In the genomic region with DNA sequence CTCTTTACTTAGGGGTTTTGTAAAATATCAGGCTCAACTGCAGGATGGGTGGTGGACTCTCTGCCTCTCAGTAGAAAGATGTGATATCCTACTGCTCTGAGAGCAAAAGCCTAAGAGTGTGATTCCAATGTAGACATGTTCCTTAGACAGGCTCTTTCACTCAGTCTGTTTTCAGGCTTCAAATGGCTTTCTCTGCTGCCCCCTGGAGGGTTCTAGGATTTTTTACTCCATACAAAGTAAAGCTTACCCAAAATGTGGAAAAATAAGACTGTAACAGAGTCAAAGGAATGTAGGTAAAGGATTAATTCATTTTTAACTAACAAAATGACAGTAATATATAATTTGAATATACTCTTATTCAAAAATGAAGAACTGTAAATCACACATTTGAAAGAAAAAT, we compare ENCODE assay signal across 8 cellular contexts. TPM values are rescaled to one million over a fixed set of nuclear protein-coding genes. Genes with fewer than 3 reads are reported as not detected.
A peak's percentile ranks its signal among the peaks of the same experiment; 100 is the strongest.
DNase-seq lines count a peak whose midpoint lies in the region; ATAC-seq, FAIRE-seq and TF ChIP-seq lines count a peak whose summit lies in the region.

No MANE protein-coding gene starts in this region.

- H3K4me1 ChIP-seq in aorta (ENCODE audit: control insufficient read depth in 1 of 2, insufficient read depth in 2 of 2, low read length in 2 of 2) = no peaks in the 10 kb centered on the region

- intact Hi-C loops in aorta (cut with DNase I) = loop anchor here in 1 of 2 donors (5.0 kb wide), 1 partner anchor 277 kb away; no protein-coding TSS in a partner anchor

- H3K27ac ChIP-seq in VCaP (no peak overlapping the region), aorta (ENCODE audit: low read depth in 1 of 2, low read length in 2 of 2) (no peak overlapping the region)

- H3K27ac Mint-ChIP-seq in T-helper 2 cell treated with Interferon-gamma antibody and Interleukin-4, amounts not matched to agents 5 μg/mL and 100 μg/mL, for 36 hours = no peak overlapping the region
- no peak overlapping the region for H3K27ac Mint-ChIP-seq in endothelial cell (ENCODE audit: unreplicated experiment)

- no peaks in the 10 kb centered on the region for H3K4me1 Mint-ChIP-seq in T-helper 2 cell treated with Interferon-gamma antibody and Interleukin-4, amounts not matched to agents 5 μg/mL and 100 μg/mL, for 36 hours (ENCODE audit: low read depth)
- H3K4me1 Mint-ChIP-seq in endothelial cell (ENCODE audit: unreplicated experiment) = no peaks in the 10 kb centered on the region

- ATAC-seq in aorta (ENCODE audit: low FRiP score) = peak; percentile 74

- no peaks in the 10 kb centered on the region for H3K27me3 ChIP-seq in aorta (ENCODE audit: control insufficient read depth in 1 of 2, insufficient read depth in 2 of 2, low read length in 1 of 2)

- TF ChIP-seq POLR2A in H54 (IDR thresholded peaks at IDR 0.05; ENCODE audit: low read depth, low read length) = no peak

- no peaks in the 10 kb centered on the region for H3K36me3 ChIP-seq in aorta (ENCODE audit: control insufficient read depth in 1 of 2, insufficient read depth in 2 of 2, low read length in 1 of 2)

- DNase-seq in T-helper 2 cell = peak in 3 of 5 experiments; percentile 6 to 31 (median 7)
- DNase-seq in T-helper 2 cell treated with Interferon-gamma antibody and Interleukin-4, amounts not matched to agents 5 μg/mL and 100 μg/mL, for 36 hours (ENCODE audit: low spot score) = no peak
- peak; percentile 5 for DNase-seq in H54 (ENCODE audit: insufficient read length, low spot score)
- DNase-seq in NCI-H1092 treated with DMSO at 0.1 percent for 48 hours (lab: John Stamatoyannopoulos, UW) = peak; percentile 34
- DNase-seq in endothelial cell (ENCODE audit: low spot score) = peak; percentile 63
- DNase-seq in midbrain (lab: John Stamatoyannopoulos, UW) = peak; percentile 79
- DNase-seq in aorta = no peak

- H3K9me3 Mint-ChIP-seq in T-helper 2 cell treated with Interferon-gamma antibody and Interleukin-4, amounts not matched to agents 5 μg/mL and 100 μg/mL, for 36 hours = no peaks in the 10 kb centered on the region
- no peaks in the 10 kb centered on the region for H3K9me3 Mint-ChIP-seq in endothelial cell (ENCODE audit: unreplicated experiment)

- H3K36me3 Mint-ChIP-seq in T-helper 2 cell treated with Interferon-gamma antibody and Interleukin-4, amounts not matched to agents 5 μg/mL and 100 μg/mL, for 36 hours (ENCODE audit: low read depth) = peaks cover 6% of the 10 kb centered on the region
- H3K36me3 Mint-ChIP-seq in endothelial cell (ENCODE audit: low read depth, unreplicated experiment) = no peaks in the 10 kb centered on the region

- FAIRE-seq in H54 (lab: Jason Lieb, UNC) = no peak

- no peak overlapping the region for H3K4me3 ChIP-seq in aorta (ENCODE audit: low read length in 2 of 2)

- TF ChIP-seq CTCF in VCaP (conservative IDR thresholded peaks at IDR 0.05) = peak; percentile 80
- TF ChIP-seq CTCF in endothelial cell (IDR thresholded peaks at IDR 0.05; ENCODE audit: unreplicated experiment) = peak; percentile 50

- no peaks in the 10 kb centered on the region for H3K9me3 ChIP-seq in aorta (ENCODE audit: control insufficient read depth, low read length)

- H3K27me3 Mint-ChIP-seq in T-helper 2 cell treated with Interferon-gamma antibody and Interleukin-4, amounts not matched to agents 5 μg/mL and 100 μg/mL, for 36 hours (ENCODE audit: low read depth) = no peaks in the 10 kb centered on the region
- no peaks in the 10 kb centered on the region for H3K27me3 Mint-ChIP-seq in endothelial cell (ENCODE audit: unreplicated experiment)

- H3K4me3 Mint-ChIP-seq in T-helper 2 cell treated with Interferon-gamma antibody and Interleukin-4, amounts not matched to agents 5 μg/mL and 100 μg/mL, for 36 hours = no peak overlapping the region
- no peak overlapping the region for H3K4me3 Mint-ChIP-seq in endothelial cell (ENCODE audit: unreplicated experiment)

RNA-seq across cellular contexts. Expression of a gene that starts 32.1 kb away (rescaled TPM):
- 15.6 TPM for total RNA-seq in endothelial cell (ENCODE audit: unreplicated experiment)
- 1 to 10 TPM; 5.4 to 6.3 TPM for total RNA-seq in aorta
- 1 to 10 TPM in 1 of 2 donors, not detected in 1; 2.9 TPM for polyA plus RNA-seq in aorta

RNA-seq across cellular contexts. Expression of a gene that starts 32.4 kb away (rescaled TPM):
- total RNA-seq in endothelial cell (ENCODE audit: unreplicated experiment) (36.8 TPM), aorta (10 to 100 TPM; 38.6 to 41.3 TPM)
- polyA plus RNA-seq in aorta = 10 to 100 TPM; 48.4 to 73.0 TPM

Comparison
In these comparisons a context has a peak if more than half of its experiments do, and no peak if none do; other contexts are left out.
1. DNase-seq: peak in T-helper 2 cell (3 of 5), H54 (single experiment), NCI-H1092 treated with DMSO at 0.1 percent for 48 hours (single experiment), endothelial cell (single experiment) and midbrain (single experiment); none in T-helper 2 cell treated with Interferon-gamma antibody and Interleukin-4, amounts not matched to agents 5 μg/mL and 100 μg/mL, for 36 hours (single experiment) and aorta (0 of 2).